ENCODE assay signal across 22 cellular contexts in genomic region chr2:223217373-223217772, GRCh38.
DNase-seq lines count a peak whose midpoint lies in the region; ATAC-seq, FAIRE-seq and TF ChIP-seq lines count a peak whose summit lies in the region.
"Had no signal": no experiment of that assay in that cellular context is flagged by ENCODE, and none has a peak within 500 bp of the region (broad histone marks: within the 10 kb centered on the region; RNA-seq: fewer than 3 reads in every experiment).

No MANE protein-coding gene starts in this region.

- H3K27me3 ChIP-seq in SK-N-SH (ENCODE audit: insufficient read depth) (no peaks in the 10 kb centered on the region), RWPE2 (ENCODE audit: insufficient read depth, poor library complexity, severe bottlenecking) (no peaks in the 10 kb centered on the region)

- H3K4me2 ChIP-seq in SK-N-SH = no peak overlapping the region

- TF ChIP-seq RAD21 in SK-N-SH (IDR thresholded peaks at IDR 0.05; ENCODE audit: low read length) = no peak

- H3K36me3 ChIP-seq in SK-N-SH (replicated peaks in 1 of 2; ENCODE audit: control insufficient read depth in 1 of 2, insufficient read depth in 2 of 2, low read length in 1 of 2) (no peaks in the 10 kb centered on the region), RWPE2 (ENCODE audit: low read depth) (no peaks in the 10 kb centered on the region)

- FAIRE-seq in urothelium cell line (lab: Jason Lieb, UNC) = no peak
- FAIRE-seq: GM12878, H1 had no signal

- DNase-seq in SK-N-SH (no peak), RWPE2 (ENCODE audit: low spot score) (no peak), epithelial cell of esophagus (ENCODE audit: low read depth) (peak; percentile 62), H4 (ENCODE audit: low spot score) (no peak), urothelium cell line (ENCODE audit: low spot score) (no peak)
- DNase-seq: Caco-2; CD8-positive, alpha-beta T cell; EL; GDM1; KBM-7; NCI-H1048; NCI-H1417 treated with DMSO at 0.1 percent for 48 hours; NCI-H187; NCI-H524 treated with DMSO at 0.1 percent for 48 hours; NCI-H774; SHP77 had no signal

- TF ChIP-seq CTCF in SK-N-SH (IDR thresholded peaks at IDR 0.05) (no peak), RWPE2 (IDR thresholded peaks at IDR 0.05; ENCODE audit: poor library complexity, severe bottlenecking) (no peak), epithelial cell of esophagus (IDR thresholded peaks at IDR 0.05; ENCODE audit: insufficient read depth, low read depth, low read length, missing control alignments) (no peak)

- H3K4me1 ChIP-seq in SK-N-SH (ENCODE audit: control insufficient read depth in 1 of 2, insufficient read depth in 2 of 2, low read depth in 1 of 2, low read length in 1 of 2) (peaks cover 0 to 8% of the 10 kb centered on the region in 2 experiments; a peak in 1 of 4 replicates), RWPE2 (ENCODE audit: insufficient read depth, poor library complexity, severe bottlenecking) (peaks cover 8% of the 10 kb centered on the region)
- H3K4me1 ChIP-seq: Caco-2 had no signal

- POLR2A ChIA-PET in SK-N-SH (lab: Yijun Ruan, JAX) = no interaction called here

- H3K27ac ChIP-seq in SK-N-SH (ENCODE audit: low read depth in 2 of 2, low read length in 1 of 2) (no peak overlapping the region), RWPE2 (ENCODE audit: poor library complexity, severe bottlenecking) (no peak overlapping the region)
- H3K27ac ChIP-seq: 22Rv1, C4-2B had no signal

- H3K9ac ChIP-seq in SK-N-SH = no peak overlapping the region

- CTCF ChIA-PET in SK-N-SH (lab: Yijun Ruan, JAX) = no interaction called here

- H3K4me3 ChIP-seq in SK-N-SH (ENCODE audit: low read depth in 2 of 2, low read length in 1 of 2) (no peak overlapping the region), RWPE2 (ENCODE audit: severe bottlenecking) (no peak overlapping the region), epithelial cell of esophagus (ENCODE audit: low read length) (no peak overlapping the region)
- H3K4me3 ChIP-seq: GM12878 had no signal

- H3F3A ChIP-seq in SK-N-SH (replicated peaks; ENCODE audit: insufficient read depth) = no peaks in the 10 kb centered on the region

- H4K20me1 ChIP-seq in SK-N-SH (ENCODE audit: insufficient read depth) = no peaks in the 10 kb centered on the region

- ATAC-seq in SK-N-SH treated with all-trans-retinoic acid at 6 μM for 48 hours = no peak
- peak; percentile 64; the same call in 1 of the 3 replicates for ATAC-seq in RWPE2 (ENCODE audit: low read depth)
- ATAC-seq in HG03432 (IDR thresholded peaks at IDR 0.05; ENCODE audit: unreplicated experiment) = no peak
- ATAC-seq: CD8-positive, alpha-beta T cell; GM12878 had no signal

- H3K9me2 ChIP-seq in SK-N-SH = no peaks in the 10 kb centered on the region

- 0 out of 2 replicates have a peak, but pooled peaks cover 1% of the 10 kb centered on the region for H3K9me3 ChIP-seq in SK-N-SH
- H3K9me3 ChIP-seq in RWPE2 (ENCODE audit: severe bottlenecking) = no peaks in the 10 kb centered on the region
- H3K9me3 ChIP-seq: Caco-2 had no signal

- no peak overlapping the region for H2AFZ ChIP-seq in SK-N-SH (ENCODE audit: low read depth)

- no peaks in the 10 kb centered on the region for H3K79me2 ChIP-seq in SK-N-SH (ENCODE audit: insufficient read depth)

- TF ChIP-seq EP300 in SK-N-SH (IDR thresholded peaks at IDR 0.05; ENCODE audit: borderline replicate concordance in 1 of 2, low read depth in 1 of 2, low read length in 1 of 2) = no peak

TF ChIP-seq in SK-N-SH, 30 proteins besides CTCF, POLR2A, EP300 and RAD21:
- TF ChIP-seq FOXJ3 (CRISPR knock-in tag; IDR thresholded peaks at IDR 0.05) = no peak
- TF ChIP-seq NFIC (IDR thresholded peaks at IDR 0.05; ENCODE audit: borderline replicate concordance) = peak; percentile 19; the same call in 1 of the 2 replicates
TF ChIP-seq in SK-N-SH: peak in this region for 1.

TF ChIP-seq in SK-N-SH treated with all-trans-retinoic acid at 6 μM for 48 hours, 23 proteins besides CTCF, POLR2A, EP300 and RAD21 (continues in another document):
- no peak for TF ChIP-seq TCF4 (CRISPR knock-in tag; IDR thresholded peaks at IDR 0.05; ENCODE audit: borderline replicate concordance)
- TF ChIP-seq CSDC2 (CRISPR knock-in tag; IDR thresholded peaks at IDR 0.05) = no peak
- TF ChIP-seq PATZ1 (CRISPR knock-in tag; IDR thresholded peaks at IDR 0.05; ENCODE audit: borderline replicate concordance) = no peak
- no peak for TF ChIP-seq PPARA (CRISPR knock-in tag; IDR thresholded peaks at IDR 0.05; ENCODE audit: borderline replicate concordance)
- no peak for TF ChIP-seq ARNTL (CRISPR knock-in tag; IDR thresholded peaks at IDR 0.05; ENCODE audit: borderline replicate concordance, low read depth)
- no peak for TF ChIP-seq POU6F1 (CRISPR knock-in tag; IDR thresholded peaks at IDR 0.05; ENCODE audit: borderline replicate concordance, low read depth)
- no peak for TF ChIP-seq TOX (CRISPR knock-in tag; IDR thresholded peaks at IDR 0.05; ENCODE audit: borderline replicate concordance)
- no peak for TF ChIP-seq ZNF70 (CRISPR knock-in tag; IDR thresholded peaks at IDR 0.05)
- no peak for TF ChIP-seq GLIS3 (CRISPR knock-in tag; IDR thresholded peaks at IDR 0.05)
- TF ChIP-seq ZC3H10 (CRISPR knock-in tag; IDR thresholded peaks at IDR 0.05) = no peak
- TF ChIP-seq ZFP30 (CRISPR knock-in tag; IDR thresholded peaks at IDR 0.05) = no peak
- TF ChIP-seq OSR1 (CRISPR knock-in tag; IDR thresholded peaks at IDR 0.05) = no peak
- TF ChIP-seq, protein P1, sequence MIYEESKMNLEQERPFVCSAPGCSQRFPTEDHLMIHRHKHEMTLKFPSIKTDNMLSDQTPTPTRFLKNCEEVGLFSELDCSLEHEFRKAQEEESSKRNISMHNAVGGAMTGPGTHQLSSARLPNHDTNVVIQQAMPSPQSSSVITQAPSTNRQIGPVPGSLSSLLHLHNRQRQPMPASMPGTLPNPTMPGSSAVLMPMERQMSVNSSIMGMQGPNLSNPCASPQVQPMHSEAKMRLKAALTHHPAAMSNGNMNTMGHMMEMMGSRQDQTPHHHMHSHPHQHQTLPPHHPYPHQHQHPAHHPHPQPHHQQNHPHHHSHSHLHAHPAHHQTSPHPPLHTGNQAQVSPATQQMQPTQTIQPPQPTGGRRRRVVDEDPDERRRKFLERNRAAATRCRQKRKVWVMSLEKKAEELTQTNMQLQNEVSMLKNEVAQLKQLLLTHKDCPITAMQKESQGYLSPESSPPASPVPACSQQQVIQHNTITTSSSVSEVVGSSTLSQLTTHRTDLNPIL (CRISPR knock-in tag; IDR thresholded peaks at IDR 0.05; ENCODE audit: low read depth) = no peak
- no peak for TF ChIP-seq SNAI2 (CRISPR knock-in tag; IDR thresholded peaks at IDR 0.05)
- TF ChIP-seq, protein P2, sequence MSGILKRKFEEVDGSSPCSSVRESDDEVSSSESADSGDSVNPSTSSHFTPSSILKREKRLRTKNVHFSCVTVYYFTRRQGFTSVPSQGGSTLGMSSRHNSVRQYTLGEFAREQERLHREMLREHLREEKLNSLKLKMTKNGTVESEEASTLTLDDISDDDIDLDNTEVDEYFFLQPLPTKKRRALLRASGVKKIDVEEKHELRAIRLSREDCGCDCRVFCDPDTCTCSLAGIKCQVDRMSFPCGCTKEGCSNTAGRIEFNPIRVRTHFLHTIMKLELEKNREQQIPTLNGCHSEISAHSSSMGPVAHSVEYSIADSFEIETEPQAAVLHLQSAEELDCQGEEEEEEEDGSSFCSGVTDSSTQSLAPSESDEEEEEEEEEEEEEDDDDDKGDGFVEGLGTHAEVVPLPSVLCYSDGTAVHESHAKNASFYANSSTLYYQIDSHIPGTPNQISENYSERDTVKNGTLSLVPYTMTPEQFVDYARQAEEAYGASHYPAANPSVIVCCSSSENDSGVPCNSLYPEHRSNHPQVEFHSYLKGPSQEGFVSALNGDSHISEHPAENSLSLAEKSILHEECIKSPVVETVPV (CRISPR knock-in tag; IDR thresholded peaks at IDR 0.05) = no peak
- no peak for TF ChIP-seq ESRRG (CRISPR knock-in tag; IDR thresholded peaks at IDR 0.05)
